21 cellular contexts compared by ENCODE assay signal in genomic region chr12:6639151-6639773, GRCh38. TPM values are rescaled to one million over a fixed set of nuclear protein-coding genes. Genes with fewer than 3 reads are reported as not detected.
A peak's percentile ranks its signal among the peaks of the same experiment; 100 is the strongest.
DNase-seq lines count a peak whose midpoint lies in the region; ATAC-seq and TF ChIP-seq lines count a peak whose summit lies in the region.
"Had no signal": no experiment of that assay in that cellular context is flagged by ENCODE, and none has a peak within 500 bp of the region (broad histone marks: within the 10 kb centered on the region; RNA-seq: fewer than 3 reads in every experiment).

No MANE protein-coding gene starts in this region.

- peaks cover 0 to 2% (median 0%) of the 10 kb centered on the region in 3 donors for H3K9me3 Mint-ChIP-seq in IgD-negative memory B cell
- H3K9me3 Mint-ChIP-seq in memory B cell: no peaks in the 10 kb centered on the region
- H3K9me3 Mint-ChIP-seq: mesothelial cell of epicardium, neural crest cell had no signal

- no peak for TF ChIP-seq POLR2A in testis (IDR thresholded peaks at IDR 0.05)
- no peak for TF ChIP-seq POLR2A in tibial nerve (IDR thresholded peaks at IDR 0.05)

- intact Hi-C loops in testis (cut with DNase I; ENCODE audit: low total_unique reads): no loop called here

- H3K27me3 Mint-ChIP-seq in IgD-negative memory B cell (no peaks in the 10 kb centered on the region), memory B cell (no peaks in the 10 kb centered on the region)
- H3K27me3 Mint-ChIP-seq: activated CD4-positive, alpha-beta memory T cell treated with anti-CD3 and anti-CD28 coated beads for 36 hours; activated T-cell treated with anti-CD3 and anti-CD28 coated beads, Interleukin-2, amount 50 U/mL, for 24 hours had no signal

- DNase-seq in caudate nucleus (lab: John Stamatoyannopoulos, UW) (no peak), memory B cell (ENCODE audit: low spot score in 2 of 2) (no peak), testis (peak; percentile 36), NCI-H146 treated with DMSO at 0.1 percent for 48 hours (lab: John Stamatoyannopoulos, UW; ENCODE audit: unreplicated experiment) (no peak), tibial nerve (ENCODE audit: low spot score in 2 of 2) (no peak)
- DNase-seq: activated CD4-positive, alpha-beta memory T cell treated with anti-CD3 and anti-CD28 coated beads for 36 hours; activated naive CD4-positive, alpha-beta T cell treated with anti-CD3 and anti-CD28 coated beads, Interleukin-2, amount 50 U/mL, for 16 hours; activated T-cell treated with anti-CD3 and anti-CD28 coated beads, Interleukin-2, amount 50 U/mL, for 24 hours; cerebellar nuclear complex; NCI-H1417 treated with DMSO at 0.1 percent for 48 hours; NCI-H69; tibial artery; WERI-Rb-1 had no signal

- H3K4me1 Mint-ChIP-seq in IgD-negative memory B cell (peaks cover 43 to 48% (median 47%) of the 10 kb centered on the region in 3 donors), memory B cell (peaks cover 51% of the 10 kb centered on the region)
- H3K4me1 Mint-ChIP-seq: neural crest cell had no signal

- no peaks in the 10 kb centered on the region for H3K9me3 ChIP-seq in testis
- H3K9me3 ChIP-seq in tibial nerve: no peaks in the 10 kb centered on the region
- H3K9me3 ChIP-seq: tibial artery had no signal

- H3K27ac ChIP-seq in caudate nucleus (ENCODE audit: low read depth, low read length): peak overlapping the region; percentile 36
- H3K27ac ChIP-seq in testis: no peak overlapping the region
- H3K27ac ChIP-seq in tibial nerve: peak overlapping the region in 2 of 4 donors; percentile 26 to 55
- H3K27ac ChIP-seq: tibial artery, WERI-Rb-1 had no signal

- WGBS in testis, 2 donors: 73 to 78% methylated on average over 11 of the region's 11 CpGs
- WGBS in tibial nerve, 2 donors: 67 to 77% methylated on average over 11 of the region's 11 CpGs

- H3K36me3 ChIP-seq in testis (ENCODE audit: low read depth, missing control alignments) (no peaks in the 10 kb centered on the region), tibial nerve (no peaks in the 10 kb centered on the region)
- H3K36me3 ChIP-seq: tibial artery, WERI-Rb-1 had no signal

- H3K36me3 Mint-ChIP-seq in IgD-negative memory B cell (peaks cover 3% of the 10 kb centered on the region), memory B cell (no peaks in the 10 kb centered on the region)
- H3K36me3 Mint-ChIP-seq: mesothelial cell of epicardium had no signal

- H3K27ac Mint-ChIP-seq in IgD-negative memory B cell (peak overlapping the region in 2 of 3 donors; percentile 45 to 55), memory B cell (peak overlapping the region; percentile 48)
- H3K27ac Mint-ChIP-seq: activated CD4-positive, alpha-beta memory T cell treated with anti-CD3 and anti-CD28 coated beads for 36 hours; activated T-cell treated with anti-CD3 and anti-CD28 coated beads, Interleukin-2, amount 50 U/mL, for 24 hours; mesothelial cell of epicardium had no signal

- H3K4me1 ChIP-seq in testis: peaks cover 18% of the 10 kb centered on the region
- no peaks in the 10 kb centered on the region for H3K4me1 ChIP-seq in tibial nerve
- H3K4me1 ChIP-seq: tibial artery had no signal

- TF ChIP-seq CTCF in testis (IDR thresholded peaks at IDR 0.05) (no peak), tibial nerve (IDR thresholded peaks at IDR 0.05) (no peak)

- ATAC-seq in memory B cell (ENCODE audit: low read depth) (no peak), HG02840 (IDR thresholded peaks at IDR 0.05; ENCODE audit: low FRiP score, unreplicated experiment) (no peak)
- ATAC-seq: Right ventricle myocardium inferior had no signal

- no peaks in the 10 kb centered on the region for H3K27me3 ChIP-seq in testis
- H3K27me3 ChIP-seq in tibial nerve: no peaks in the 10 kb centered on the region

- H3K4me3 Mint-ChIP-seq in IgD-negative memory B cell (no peak overlapping the region), memory B cell (no peak overlapping the region)
- H3K4me3 Mint-ChIP-seq: activated CD4-positive, alpha-beta memory T cell treated with anti-CD3 and anti-CD28 coated beads for 36 hours; activated T-cell treated with anti-CD3 and anti-CD28 coated beads, Interleukin-2, amount 50 U/mL, for 24 hours; mesothelial cell of epicardium; neural crest cell had no signal

- H3K4me3 ChIP-seq in testis: no peak overlapping the region
- H3K4me3 ChIP-seq in tibial nerve: no peak overlapping the region
- H3K4me3 ChIP-seq: tibial artery had no signal

- TF ChIP-seq EP300 in tibial nerve (IDR thresholded peaks at IDR 0.05): no peak

RNA-seq across cellular contexts. Expression of gene LPAR5, which starts 3.5 kb away (rescaled TPM):
- polyA plus RNA-seq in IgD-negative memory B cell (63.6 TPM), testis (ENCODE audit: insufficient read depth, low read depth, low replicate concordance) (3.1 TPM)
- total RNA-seq in testis (1 to 10 TPM; 1.5 to 2.4 TPM), tibial nerve (10 to 100 TPM in 1 of 4 donors, 1 to 10 TPM in 3; 1.8 to 11.4 (median 3.2) TPM)
- total RNA-seq: fibroblast of villous mesenchyme, M059J, neural crest cell had no signal

RNA-seq across cellular contexts. Expression of gene ACRBP, which starts 8.0 kb away (rescaled TPM):
- 5.8 TPM for polyA plus RNA-seq in IgD-negative memory B cell
- total RNA-seq in testis: 100 to 1,000 TPM; 172 to 241 TPM
- 715 TPM for polyA plus RNA-seq in testis (ENCODE audit: insufficient read depth, low read depth, low replicate concordance)
- total RNA-seq in tibial nerve: 1 to 10 TPM in 3 of 4 donors, under 1 TPM in 1; 0.30 to 2.4 (median 2.0) TPM
- total RNA-seq: fibroblast of villous mesenchyme, G401, M059J had no signal

RNA-seq across cellular contexts. Expression of gene ING4, which starts 23.7 kb away (rescaled TPM):
- polyA plus RNA-seq in IgD-negative memory B cell: 76.6 TPM
- total RNA-seq in testis: 10 to 100 TPM; 58.3 to 63.0 TPM
- 48.1 TPM for polyA plus RNA-seq in testis (ENCODE audit: insufficient read depth, low read depth, low replicate concordance)
- total RNA-seq in tibial nerve: 10 to 100 TPM; 32.6 to 52.5 (median 45.3) TPM

RNA-seq across cellular contexts. Expression of gene CHD4, which starts 32.1 kb away (rescaled TPM):
- polyA plus RNA-seq in IgD-negative memory B cell (55.2 TPM), testis (ENCODE audit: insufficient read depth, low read depth, low replicate concordance) (160 TPM)
- total RNA-seq in testis (100 to 1,000 TPM; 314 to 328 TPM), tibial nerve (100 to 1,000 TPM; 192 to 256 (median 242) TPM)

RNA-seq across cellular contexts. Expression of gene ZNF384, which starts 49.9 kb away (rescaled TPM):
- polyA plus RNA-seq in IgD-negative memory B cell (32.5 TPM), testis (ENCODE audit: insufficient read depth, low read depth, low replicate concordance) (94.9 TPM)
- total RNA-seq in testis (10 to 100 TPM; 78.5 to 85.1 TPM), tibial nerve (10 to 100 TPM; 26.2 to 52.5 (median 38.2) TPM)

Comparison
In these comparisons a context has a peak if more than half of its experiments do, and no peak if none do; other contexts are left out.
1. RNA of gene ACRBP, which starts 8.0 kb away (total RNA-seq): 172 to 241 TPM in testis; 0.30 to 2.4 TPM in tibial nerve; every median in the first group is over 10 times any median in the second.